1 cellular context compared by ENCODE assay signal in the genomic region with DNA sequence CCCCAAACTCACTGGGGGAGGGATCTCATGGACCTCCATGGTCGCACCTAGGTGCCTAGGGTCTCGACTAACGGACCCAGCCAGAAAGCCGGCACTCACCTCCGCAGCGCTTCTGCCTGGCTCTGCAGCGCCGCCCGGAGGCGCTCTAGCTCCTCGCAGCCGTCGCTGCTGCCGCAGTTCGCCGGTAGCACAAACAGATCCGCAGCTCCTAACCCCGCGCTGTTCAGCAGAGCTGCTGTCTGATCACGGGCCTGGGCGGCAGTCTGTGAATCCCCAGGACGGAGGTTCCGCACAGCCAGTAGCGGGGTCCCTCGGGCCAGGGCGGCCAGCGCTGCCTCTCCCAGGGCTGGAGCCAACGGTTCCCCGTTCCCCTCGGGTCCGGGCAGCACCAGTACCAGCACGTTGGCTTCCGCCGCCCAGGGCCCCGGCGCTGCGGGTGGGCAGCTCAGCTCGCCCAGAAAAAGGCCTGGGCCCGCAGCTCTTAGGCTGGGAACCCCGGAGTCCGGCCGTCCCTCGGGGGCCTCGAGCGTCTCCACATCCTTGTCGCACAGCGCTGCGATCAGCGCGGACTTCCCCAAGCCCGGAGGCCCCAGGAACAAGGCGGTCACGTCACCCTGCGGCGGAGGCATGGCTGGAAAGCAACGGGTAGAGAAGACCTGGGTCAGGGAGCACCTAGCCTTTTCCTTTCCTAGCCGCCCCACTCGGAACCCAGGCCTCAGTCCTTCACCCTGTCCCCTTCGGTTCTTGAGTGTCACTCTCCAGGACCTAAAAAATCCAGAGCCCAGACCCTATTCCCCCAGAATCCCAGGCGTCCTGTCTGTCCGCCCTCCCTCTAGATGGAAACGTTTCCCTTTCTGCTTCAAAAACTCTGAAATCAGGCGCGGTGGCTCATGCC.
TF ChIP-seq lines count a peak whose summit lies in the region.

No MANE protein-coding gene starts in this region.

TF ChIP-seq in K562, 482 proteins besides CTCF, POLR2A, EP300 and RAD21 (continued from another document and continues in another):
- TF ChIP-seq, protein P1, sequence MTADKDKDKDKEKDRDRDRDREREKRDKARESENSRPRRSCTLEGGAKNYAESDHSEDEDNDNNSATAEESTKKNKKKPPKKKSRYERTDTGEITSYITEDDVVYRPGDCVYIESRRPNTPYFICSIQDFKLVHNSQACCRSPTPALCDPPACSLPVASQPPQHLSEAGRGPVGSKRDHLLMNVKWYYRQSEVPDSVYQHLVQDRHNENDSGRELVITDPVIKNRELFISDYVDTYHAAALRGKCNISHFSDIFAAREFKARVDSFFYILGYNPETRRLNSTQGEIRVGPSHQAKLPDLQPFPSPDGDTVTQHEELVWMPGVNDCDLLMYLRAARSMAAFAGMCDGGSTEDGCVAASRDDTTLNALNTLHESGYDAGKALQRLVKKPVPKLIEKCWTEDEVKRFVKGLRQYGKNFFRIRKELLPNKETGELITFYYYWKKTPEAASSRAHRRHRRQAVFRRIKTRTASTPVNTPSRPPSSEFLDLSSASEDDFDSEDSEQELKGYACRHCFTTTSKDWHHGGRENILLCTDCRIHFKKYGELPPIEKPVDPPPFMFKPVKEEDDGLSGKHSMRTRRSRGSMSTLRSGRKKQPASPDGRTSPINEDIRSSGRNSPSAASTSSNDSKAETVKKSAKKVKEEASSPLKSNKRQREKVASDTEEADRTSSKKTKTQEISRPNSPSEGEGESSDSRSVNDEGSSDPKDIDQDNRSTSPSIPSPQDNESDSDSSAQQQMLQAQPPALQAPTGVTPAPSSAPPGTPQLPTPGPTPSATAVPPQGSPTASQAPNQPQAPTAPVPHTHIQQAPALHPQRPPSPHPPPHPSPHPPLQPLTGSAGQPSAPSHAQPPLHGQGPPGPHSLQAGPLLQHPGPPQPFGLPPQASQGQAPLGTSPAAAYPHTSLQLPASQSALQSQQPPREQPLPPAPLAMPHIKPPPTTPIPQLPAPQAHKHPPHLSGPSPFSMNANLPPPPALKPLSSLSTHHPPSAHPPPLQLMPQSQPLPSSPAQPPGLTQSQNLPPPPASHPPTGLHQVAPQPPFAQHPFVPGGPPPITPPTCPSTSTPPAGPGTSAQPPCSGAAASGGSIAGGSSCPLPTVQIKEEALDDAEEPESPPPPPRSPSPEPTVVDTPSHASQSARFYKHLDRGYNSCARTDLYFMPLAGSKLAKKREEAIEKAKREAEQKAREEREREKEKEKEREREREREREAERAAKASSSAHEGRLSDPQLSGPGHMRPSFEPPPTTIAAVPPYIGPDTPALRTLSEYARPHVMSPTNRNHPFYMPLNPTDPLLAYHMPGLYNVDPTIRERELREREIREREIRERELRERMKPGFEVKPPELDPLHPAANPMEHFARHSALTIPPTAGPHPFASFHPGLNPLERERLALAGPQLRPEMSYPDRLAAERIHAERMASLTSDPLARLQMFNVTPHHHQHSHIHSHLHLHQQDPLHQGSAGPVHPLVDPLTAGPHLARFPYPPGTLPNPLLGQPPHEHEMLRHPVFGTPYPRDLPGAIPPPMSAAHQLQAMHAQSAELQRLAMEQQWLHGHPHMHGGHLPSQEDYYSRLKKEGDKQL (CRISPR knock-in tag; IDR thresholded peaks at IDR 0.05; ENCODE audit: borderline replicate concordance), result no peak
- no peak for TF ChIP-seq ZNF57 (CRISPR knock-in tag; IDR thresholded peaks at IDR 0.05)
- TF ChIP-seq ZNF165 (CRISPR knock-in tag; IDR thresholded peaks at IDR 0.05; ENCODE audit: borderline replicate concordance), result 0 out of 2 replicates have a peak, but pooled peaks have one; percentile 59
- TF ChIP-seq FOXJ2 (tag; IDR thresholded peaks at IDR 0.05), result no peak
- no peak for TF ChIP-seq ZSCAN29 (IDR thresholded peaks at IDR 0.05)
- TF ChIP-seq PML (IDR thresholded peaks at IDR 0.05; ENCODE audit: low read length), result no peak
- TF ChIP-seq FOXP4 (CRISPR knock-in tag; IDR thresholded peaks at IDR 0.05; ENCODE audit: borderline replicate concordance), result no peak
- no peak for TF ChIP-seq SOX6 (IDR thresholded peaks at IDR 0.05)
- TF ChIP-seq MXI1 (IDR thresholded peaks at IDR 0.05; ENCODE audit: low read depth, low read length), result no peak
- no peak for TF ChIP-seq KLF1 (tag; IDR thresholded peaks at IDR 0.05)
- peak; percentile 81 for TF ChIP-seq CBFB (CRISPR knock-in tag; IDR thresholded peaks at IDR 0.05)
- TF ChIP-seq, protein P2, sequence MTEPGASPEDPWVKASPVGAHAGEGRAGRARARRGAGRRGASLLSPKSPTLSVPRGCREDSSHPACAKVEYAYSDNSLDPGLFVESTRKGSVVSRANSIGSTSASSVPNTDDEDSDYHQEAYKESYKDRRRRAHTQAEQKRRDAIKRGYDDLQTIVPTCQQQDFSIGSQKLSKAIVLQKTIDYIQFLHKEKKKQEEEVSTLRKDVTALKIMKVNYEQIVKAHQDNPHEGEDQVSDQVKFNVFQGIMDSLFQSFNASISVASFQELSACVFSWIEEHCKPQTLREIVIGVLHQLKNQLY (CRISPR knock-in tag; conservative IDR thresholded peaks at IDR 0.05), result no peak
- no peak for TF ChIP-seq NR2C2 (CRISPR knock-in tag; IDR thresholded peaks at IDR 0.05)
- TF ChIP-seq NR2C2 (tag; IDR thresholded peaks at IDR 0.05), result no peak
- no peak for TF ChIP-seq HDGF (IDR thresholded peaks at IDR 0.05)
- TF ChIP-seq ZNF121 (CRISPR knock-in tag; conservative IDR thresholded peaks at IDR 0.05), result peak; percentile 81
- TF ChIP-seq, protein P3, sequence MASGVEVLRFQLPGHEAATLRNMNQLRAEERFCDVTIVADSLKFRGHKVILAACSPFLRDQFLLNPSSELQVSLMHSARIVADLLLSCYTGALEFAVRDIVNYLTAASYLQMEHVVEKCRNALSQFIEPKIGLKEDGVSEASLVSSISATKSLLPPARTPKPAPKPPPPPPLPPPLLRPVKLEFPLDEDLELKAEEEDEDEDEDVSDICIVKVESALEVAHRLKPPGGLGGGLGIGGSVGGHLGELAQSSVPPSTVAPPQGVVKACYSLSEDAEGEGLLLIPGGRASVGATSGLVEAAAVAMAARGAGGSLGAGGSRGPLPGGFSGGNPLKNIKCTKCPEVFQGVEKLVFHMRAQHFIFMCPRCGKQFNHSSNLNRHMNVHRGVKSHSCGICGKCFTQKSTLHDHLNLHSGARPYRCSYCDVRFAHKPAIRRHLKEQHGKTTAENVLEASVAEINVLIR (CRISPR knock-in tag; IDR thresholded peaks at IDR 0.05), result no peak
- no peak for TF ChIP-seq NFE2 (IDR thresholded peaks at IDR 0.05; ENCODE audit: low read depth)
- peak; percentile 17; the same call in 1 of the 2 replicates for TF ChIP-seq ZNF224 (CRISPR knock-in tag; IDR thresholded peaks at IDR 0.05)
- TF ChIP-seq PTTG1 (tag; IDR thresholded peaks at IDR 0.05; ENCODE audit: low read depth), result no peak
- TF ChIP-seq, protein P4, sequence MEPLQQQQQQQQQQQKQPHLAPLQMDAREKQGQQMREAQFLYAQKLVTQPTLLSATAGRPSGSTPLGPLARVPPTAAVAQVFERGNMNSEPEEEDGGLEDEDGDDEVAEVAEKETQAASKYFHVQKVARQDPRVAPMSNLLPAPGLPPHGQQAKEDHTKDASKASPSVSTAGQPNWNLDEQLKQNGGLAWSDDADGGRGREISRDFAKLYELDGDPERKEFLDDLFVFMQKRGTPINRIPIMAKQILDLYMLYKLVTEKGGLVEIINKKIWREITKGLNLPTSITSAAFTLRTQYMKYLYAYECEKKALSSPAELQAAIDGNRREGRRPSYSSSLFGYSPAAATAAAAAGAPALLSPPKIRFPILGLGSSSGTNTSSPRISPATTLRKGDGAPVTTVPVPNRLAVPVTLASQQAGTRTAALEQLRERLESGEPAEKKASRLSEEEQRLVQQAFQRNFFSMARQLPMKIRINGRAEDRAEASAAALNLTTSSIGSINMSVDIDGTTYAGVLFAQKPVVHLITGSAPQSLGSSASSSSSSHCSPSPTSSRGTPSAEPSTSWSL (CRISPR knock-in tag; IDR thresholded peaks at IDR 0.05; ENCODE audit: borderline replicate concordance), result no peak
- no peak for TF ChIP-seq ZNF766 (CRISPR knock-in tag; conservative IDR thresholded peaks at IDR 0.05)
- TF ChIP-seq YY1 (IDR thresholded peaks at IDR 0.05; ENCODE audit: borderline replicate concordance in 1 of 3, control insufficient read depth in 1 of 3, extremely low read depth in 1 of 3, insufficient read depth in 3 of 3, insufficient read length in 1 of 3, insufficient replicate concordance in 2 of 3, low read depth in 1 of 3, low read length in 2 of 3), result peak in 1 of 3 experiments; percentile 40
- no peak for TF ChIP-seq FOXO4 (CRISPR knock-in tag; IDR thresholded peaks at IDR 0.05)
- no peak for TF ChIP-seq SRSF3 (IDR thresholded peaks at IDR 0.05; ENCODE audit: insufficient read depth, low read length)
- no peak for TF ChIP-seq ZNF217 (CRISPR knock-in tag; IDR thresholded peaks at IDR 0.05)
- 0 out of 2 replicates have a peak, but pooled peaks have one; percentile 16 for TF ChIP-seq GTF2E2 (tag; IDR thresholded peaks at IDR 0.05)
- TF ChIP-seq, protein P5, sequence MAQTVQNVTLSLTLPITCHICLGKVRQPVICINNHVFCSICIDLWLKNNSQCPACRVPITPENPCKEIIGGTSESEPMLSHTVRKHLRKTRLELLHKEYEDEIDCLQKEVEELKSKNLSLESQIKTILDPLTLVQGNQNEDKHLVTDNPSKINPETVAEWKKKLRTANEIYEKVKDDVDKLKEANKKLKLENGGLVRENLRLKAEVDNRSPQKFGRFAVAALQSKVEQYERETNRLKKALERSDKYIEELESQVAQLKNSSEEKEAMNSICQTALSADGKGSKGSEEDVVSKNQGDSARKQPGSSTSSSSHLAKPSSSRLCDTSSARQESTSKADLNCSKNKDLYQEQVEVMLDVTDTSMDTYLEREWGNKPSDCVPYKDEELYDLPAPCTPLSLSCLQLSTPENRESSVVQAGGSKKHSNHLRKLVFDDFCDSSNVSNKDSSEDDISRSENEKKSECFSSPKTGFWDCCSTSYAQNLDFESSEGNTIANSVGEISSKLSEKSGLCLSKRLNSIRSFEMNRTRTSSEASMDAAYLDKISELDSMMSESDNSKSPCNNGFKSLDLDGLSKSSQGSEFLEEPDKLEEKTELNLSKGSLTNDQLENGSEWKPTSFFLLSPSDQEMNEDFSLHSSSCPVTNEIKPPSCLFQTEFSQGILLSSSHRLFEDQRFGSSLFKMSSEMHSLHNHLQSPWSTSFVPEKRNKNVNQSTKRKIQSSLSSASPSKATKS (CRISPR knock-in tag; IDR thresholded peaks at IDR 0.05), result no peak
- no peak for TF ChIP-seq ATF4 (CRISPR knock-in tag; IDR thresholded peaks at IDR 0.05)
- TF ChIP-seq, protein P6, sequence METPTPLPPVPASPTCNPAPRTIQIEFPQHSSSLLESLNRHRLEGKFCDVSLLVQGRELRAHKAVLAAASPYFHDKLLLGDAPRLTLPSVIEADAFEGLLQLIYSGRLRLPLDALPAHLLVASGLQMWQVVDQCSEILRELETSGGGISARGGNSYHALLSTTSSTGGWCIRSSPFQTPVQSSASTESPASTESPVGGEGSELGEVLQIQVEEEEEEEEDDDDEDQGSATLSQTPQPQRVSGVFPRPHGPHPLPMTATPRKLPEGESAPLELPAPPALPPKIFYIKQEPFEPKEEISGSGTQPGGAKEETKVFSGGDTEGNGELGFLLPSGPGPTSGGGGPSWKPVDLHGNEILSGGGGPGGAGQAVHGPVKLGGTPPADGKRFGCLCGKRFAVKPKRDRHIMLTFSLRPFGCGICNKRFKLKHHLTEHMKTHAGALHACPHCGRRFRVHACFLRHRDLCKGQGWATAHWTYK (CRISPR knock-in tag; IDR thresholded peaks at IDR 0.05), result no peak
- peak; percentile 24 for TF ChIP-seq TBP (optimal IDR thresholded peaks at IDR 0.05; ENCODE audit: low read depth, low read length)
- TF ChIP-seq HOXB6 (CRISPR knock-in tag; IDR thresholded peaks at IDR 0.05; ENCODE audit: borderline replicate concordance), result no peak
- no peak for TF ChIP-seq KDM4B (IDR thresholded peaks at IDR 0.05; ENCODE audit: borderline replicate concordance in 2 of 2, low read depth in 1 of 2)
- TF ChIP-seq ZNF830 (CRISPR knock-in tag; IDR thresholded peaks at IDR 0.05), result no peak
- no peak for TF ChIP-seq TEAD1 (CRISPR knock-in tag; IDR thresholded peaks at IDR 0.05)
- TF ChIP-seq MBD1 (CRISPR knock-in tag; IDR thresholded peaks at IDR 0.05), result no peak
- TF ChIP-seq RBFOX2 (IDR thresholded peaks at IDR 0.05; ENCODE audit: low read depth, low read length), result peak; percentile 76
- no peak for TF ChIP-seq ZNF311 (CRISPR knock-in tag; IDR thresholded peaks at IDR 0.05)
